Comparison of ENCODE assay signal across 27 cellular contexts in the genomic region with DNA sequence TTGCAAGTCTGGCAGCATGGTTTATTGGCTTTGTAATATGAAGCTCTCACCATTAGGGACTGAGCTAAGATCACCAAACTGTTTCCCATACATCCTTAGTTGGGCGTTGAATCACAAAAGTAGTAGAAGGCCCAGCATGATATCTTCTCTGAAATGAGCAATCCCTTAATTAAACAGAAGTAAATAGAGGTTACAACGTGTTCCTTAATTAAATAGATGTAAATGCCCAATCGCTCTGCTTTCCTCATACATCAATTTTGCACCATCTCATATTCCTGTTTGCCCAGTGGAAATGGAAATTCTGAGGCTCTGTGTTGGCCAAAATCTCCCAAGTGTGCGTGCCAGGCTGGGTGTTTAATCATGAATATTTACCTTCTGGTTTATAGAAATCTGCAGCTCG.
"Had no signal": no experiment of that assay in that cellular context is flagged by ENCODE, and none has a peak within 500 bp of the region (broad histone marks: within the 10 kb centered on the region; RNA-seq: fewer than 3 reads in every experiment).

No MANE protein-coding gene starts in this region.

- ATAC-seq: activated CD8-positive, alpha-beta T cell treated with anti-CD3 and anti-CD28 coated beads, Interleukin-2, amount 10 ng/mL, durations not matched to agents 7 days and 5 days; mucosa of descending colon; natural killer cell treated with Interleukin-12 subunit alpha and Interleukin-12 subunit beta and Interleukin-15 and Interleukin-18, amount 100 ng/mL, for 72 hours; right lobe of liver; WTC11 had no signal

- H3K4me1 ChIP-seq: adrenal gland, colonic mucosa, left ventricle myocardium inferior, right lobe of liver, tibial nerve had no signal

- H3K27ac ChIP-seq: adrenal gland, cardiac muscle cell, colonic mucosa, left ventricle myocardium inferior, right lobe of liver, tibial nerve had no signal

- DNase-seq: activated CD4-positive, alpha-beta T cell treated with anti-CD3 and anti-CD28 coated beads for 1 hour; activated CD8-positive, alpha-beta T cell treated with anti-CD3 and anti-CD28 coated beads, Interleukin-2, amount 10 ng/mL, durations not matched to agents 7 days and 5 days; activated effector memory CD4-positive, alpha-beta T cell treated with Interleukin-2 at 50 U/mL for 16 hours; activated naive CD4-positive, alpha-beta T cell treated with Interleukin-2 at 50 U/mL for 16 hours; activated naive CD8-positive, alpha-beta T cell treated with anti-CD3 and anti-CD28 coated beads for 36 hours; activated T-cell treated with anti-CD3 and anti-CD28 coated beads for 4 hours; adrenal gland; aorta; cerebellar nuclear complex; colonic mucosa; effector CD8-positive, alpha-beta T cell; glutamatergic neuron; left ventricle myocardium inferior; mucosa of descending colon; right lobe of liver; stimulated activated CD4-positive, alpha-beta T cell treated with anti-CD3 and anti-CD28 coated beads, Interleukin-2, amount 100 ng/mL, for 48 hours; stimulated activated naive CD4-positive, alpha-beta T cell treated with Interleukin-2 at 50 U/mL for 16 hours; T1000 had no signal

- H3K27ac Mint-ChIP-seq: activated CD8-positive, alpha-beta T cell treated with anti-CD3 and anti-CD28 coated beads, Interleukin-2, amount 10 ng/mL, durations not matched to agents 7 days and 5 days; activated naive CD8-positive, alpha-beta T cell treated with anti-CD3 and anti-CD28 coated beads for 36 hours; brain; natural killer cell treated with Interleukin-12 subunit alpha and Interleukin-12 subunit beta and Interleukin-15 and Interleukin-18, amount 100 ng/mL, for 72 hours; WTC11 had no signal

- H3K9me3 ChIP-seq: adrenal gland, colonic mucosa, left ventricle myocardium inferior, mucosa of descending colon, right lobe of liver, tibial nerve had no signal

- H3K4me3 Mint-ChIP-seq: activated CD8-positive, alpha-beta T cell treated with anti-CD3 and anti-CD28 coated beads, Interleukin-2, amount 10 ng/mL, durations not matched to agents 7 days and 5 days; activated naive CD8-positive, alpha-beta T cell treated with anti-CD3 and anti-CD28 coated beads for 36 hours; brain; natural killer cell treated with Interleukin-12 subunit alpha and Interleukin-12 subunit beta and Interleukin-15 and Interleukin-18, amount 100 ng/mL, for 72 hours; WTC11 had no signal

- H3K36me3 ChIP-seq: adrenal gland, cardiac muscle cell, colonic mucosa, left ventricle myocardium inferior, right lobe of liver, tibial nerve had no signal

- H3K9me3 Mint-ChIP-seq: activated naive CD8-positive, alpha-beta T cell treated with anti-CD3 and anti-CD28 coated beads for 36 hours; natural killer cell treated with Interleukin-12 subunit alpha and Interleukin-12 subunit beta and Interleukin-15 and Interleukin-18, amount 100 ng/mL, for 72 hours had no signal

- H3K27me3 ChIP-seq: cardiac muscle cell, colonic mucosa, right lobe of liver had no signal

- H3K4me3 ChIP-seq: adrenal gland, cardiac muscle cell, colonic mucosa, left ventricle myocardium inferior, lung, mucosa of descending colon, right lobe of liver, tibial nerve had no signal

- H3K4me1 Mint-ChIP-seq: activated naive CD8-positive, alpha-beta T cell treated with anti-CD3 and anti-CD28 coated beads for 36 hours; brain had no signal

- FAIRE-seq: endometrium, frontal cortex, islet of Langerhans had no signal

- H3K36me3 Mint-ChIP-seq: activated naive CD8-positive, alpha-beta T cell treated with anti-CD3 and anti-CD28 coated beads for 36 hours; brain; natural killer cell treated with Interleukin-12 subunit alpha and Interleukin-12 subunit beta and Interleukin-15 and Interleukin-18, amount 100 ng/mL, for 72 hours; WTC11 had no signal
